Comparison of ENCODE assay signal across 1 cellular context in the genomic region with DNA sequence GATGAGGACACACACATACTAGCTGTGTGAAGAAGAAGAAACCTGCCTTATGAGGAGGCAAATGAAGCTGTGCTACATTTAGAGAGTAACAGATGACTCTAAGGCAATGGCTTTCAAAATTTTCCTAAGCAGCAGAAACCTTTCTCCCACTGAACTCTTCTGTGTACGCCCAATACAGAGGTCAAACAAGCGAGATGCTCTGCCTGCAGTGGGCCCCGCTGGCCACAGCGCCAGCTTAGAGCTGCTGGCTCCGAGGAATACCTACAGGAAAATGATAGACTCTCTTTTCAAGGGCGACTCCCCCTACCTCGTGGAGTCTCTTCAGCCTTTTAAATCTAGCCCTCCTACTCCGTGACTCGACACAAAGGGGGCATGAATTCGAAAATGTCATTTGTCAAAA.
TF ChIP-seq lines count a peak whose summit lies in the region.

No MANE protein-coding gene starts in this region.

TF ChIP-seq in HEK293, 187 proteins besides CTCF, POLR2A, EP300 and RAD21 (continued from another document):
- TF ChIP-seq, protein P1, sequence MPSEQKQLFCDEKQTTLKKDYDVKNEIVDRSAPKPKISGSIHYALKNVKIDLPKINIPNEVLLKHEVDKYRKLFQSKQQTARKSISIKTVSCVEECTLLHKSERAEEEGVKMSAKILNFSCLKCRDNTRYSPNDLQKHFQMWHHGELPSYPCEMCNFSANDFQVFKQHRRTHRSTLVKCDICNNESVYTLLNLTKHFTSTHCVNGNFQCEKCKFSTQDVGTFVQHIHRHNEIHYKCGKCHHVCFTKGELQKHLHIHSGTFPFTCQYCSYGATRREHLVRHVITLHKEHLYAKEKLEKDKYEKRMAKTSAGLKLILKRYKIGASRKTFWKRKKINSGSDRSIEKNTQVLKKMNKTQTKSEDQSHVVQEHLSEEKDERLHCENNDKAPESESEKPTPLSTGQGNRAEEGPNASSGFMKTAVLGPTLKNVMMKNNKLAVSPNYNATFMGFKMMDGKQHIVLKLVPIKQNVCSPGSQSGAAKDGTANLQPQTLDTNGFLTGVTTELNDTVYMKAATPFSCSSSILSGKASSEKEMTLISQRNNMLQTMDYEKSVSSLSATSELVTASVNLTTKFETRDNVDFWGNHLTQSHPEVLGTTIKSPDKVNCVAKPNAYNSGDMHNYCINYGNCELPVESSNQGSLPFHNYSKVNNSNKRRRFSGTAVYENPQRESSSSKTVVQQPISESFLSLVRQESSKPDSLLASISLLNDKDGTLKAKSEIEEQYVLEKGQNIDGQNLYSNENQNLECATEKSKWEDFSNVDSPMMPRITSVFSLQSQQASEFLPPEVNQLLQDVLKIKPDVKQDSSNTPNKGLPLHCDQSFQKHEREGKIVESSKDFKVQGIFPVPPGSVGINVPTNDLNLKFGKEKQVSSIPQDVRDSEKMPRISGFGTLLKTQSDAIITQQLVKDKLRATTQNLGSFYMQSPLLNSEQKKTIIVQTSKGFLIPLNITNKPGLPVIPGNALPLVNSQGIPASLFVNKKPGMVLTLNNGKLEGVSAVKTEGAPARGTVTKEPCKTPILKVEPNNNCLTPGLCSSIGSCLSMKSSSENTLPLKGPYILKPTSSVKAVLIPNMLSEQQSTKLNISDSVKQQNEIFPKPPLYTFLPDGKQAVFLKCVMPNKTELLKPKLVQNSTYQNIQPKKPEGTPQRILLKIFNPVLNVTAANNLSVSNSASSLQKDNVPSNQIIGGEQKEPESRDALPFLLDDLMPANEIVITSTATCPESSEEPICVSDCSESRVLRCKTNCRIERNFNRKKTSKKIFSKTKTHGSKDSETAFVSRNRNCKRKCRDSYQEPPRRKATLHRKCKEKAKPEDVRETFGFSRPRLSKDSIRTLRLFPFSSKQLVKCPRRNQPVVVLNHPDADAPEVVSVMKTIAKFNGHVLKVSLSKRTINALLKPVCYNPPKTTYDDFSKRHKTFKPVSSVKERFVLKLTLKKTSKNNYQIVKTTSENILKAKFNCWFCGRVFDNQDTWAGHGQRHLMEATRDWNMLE (tag by site-specific recombination; conservative IDR thresholded peaks at IDR 0.05; ENCODE audit: low read depth), result no peak
- TF ChIP-seq ZFP3 (tag by site-specific recombination; IDR thresholded peaks at IDR 0.05; ENCODE audit: low read depth) (no peak), ZNF404 (tag by site-specific recombination; IDR thresholded peaks at IDR 0.05) (no peak), ZNF114 (tag by site-specific recombination; IDR thresholded peaks at IDR 0.05) (no peak), ZXDB (tag by site-specific recombination; IDR thresholded peaks at IDR 0.05) (no peak), ZNF433 (tag by site-specific recombination; IDR thresholded peaks at IDR 0.05; ENCODE audit: low read depth) (no peak), ZNF777 (tag by site-specific recombination; IDR thresholded peaks at IDR 0.05; ENCODE audit: borderline replicate concordance) (no peak), ZFP69B (tag by site-specific recombination; IDR thresholded peaks at IDR 0.05) (peak; percentile 75; the same call in 1 of the 2 replicates), YY1 (tag by site-specific recombination; IDR thresholded peaks at IDR 0.05) (no peak), ZNF623 (tag by site-specific recombination; IDR thresholded peaks at IDR 0.05) (no peak)
- TF ChIP-seq, protein P2, sequence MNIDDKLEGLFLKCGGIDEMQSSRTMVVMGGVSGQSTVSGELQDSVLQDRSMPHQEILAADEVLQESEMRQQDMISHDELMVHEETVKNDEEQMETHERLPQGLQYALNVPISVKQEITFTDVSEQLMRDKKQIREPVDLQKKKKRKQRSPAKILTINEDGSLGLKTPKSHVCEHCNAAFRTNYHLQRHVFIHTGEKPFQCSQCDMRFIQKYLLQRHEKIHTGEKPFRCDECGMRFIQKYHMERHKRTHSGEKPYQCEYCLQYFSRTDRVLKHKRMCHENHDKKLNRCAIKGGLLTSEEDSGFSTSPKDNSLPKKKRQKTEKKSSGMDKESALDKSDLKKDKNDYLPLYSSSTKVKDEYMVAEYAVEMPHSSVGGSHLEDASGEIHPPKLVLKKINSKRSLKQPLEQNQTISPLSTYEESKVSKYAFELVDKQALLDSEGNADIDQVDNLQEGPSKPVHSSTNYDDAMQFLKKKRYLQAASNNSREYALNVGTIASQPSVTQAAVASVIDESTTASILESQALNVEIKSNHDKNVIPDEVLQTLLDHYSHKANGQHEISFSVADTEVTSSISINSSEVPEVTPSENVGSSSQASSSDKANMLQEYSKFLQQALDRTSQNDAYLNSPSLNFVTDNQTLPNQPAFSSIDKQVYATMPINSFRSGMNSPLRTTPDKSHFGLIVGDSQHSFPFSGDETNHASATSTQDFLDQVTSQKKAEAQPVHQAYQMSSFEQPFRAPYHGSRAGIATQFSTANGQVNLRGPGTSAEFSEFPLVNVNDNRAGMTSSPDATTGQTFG (tag by site-specific recombination; IDR thresholded peaks at IDR 0.05; ENCODE audit: borderline replicate concordance), result no peak
- TF ChIP-seq, protein P3, sequence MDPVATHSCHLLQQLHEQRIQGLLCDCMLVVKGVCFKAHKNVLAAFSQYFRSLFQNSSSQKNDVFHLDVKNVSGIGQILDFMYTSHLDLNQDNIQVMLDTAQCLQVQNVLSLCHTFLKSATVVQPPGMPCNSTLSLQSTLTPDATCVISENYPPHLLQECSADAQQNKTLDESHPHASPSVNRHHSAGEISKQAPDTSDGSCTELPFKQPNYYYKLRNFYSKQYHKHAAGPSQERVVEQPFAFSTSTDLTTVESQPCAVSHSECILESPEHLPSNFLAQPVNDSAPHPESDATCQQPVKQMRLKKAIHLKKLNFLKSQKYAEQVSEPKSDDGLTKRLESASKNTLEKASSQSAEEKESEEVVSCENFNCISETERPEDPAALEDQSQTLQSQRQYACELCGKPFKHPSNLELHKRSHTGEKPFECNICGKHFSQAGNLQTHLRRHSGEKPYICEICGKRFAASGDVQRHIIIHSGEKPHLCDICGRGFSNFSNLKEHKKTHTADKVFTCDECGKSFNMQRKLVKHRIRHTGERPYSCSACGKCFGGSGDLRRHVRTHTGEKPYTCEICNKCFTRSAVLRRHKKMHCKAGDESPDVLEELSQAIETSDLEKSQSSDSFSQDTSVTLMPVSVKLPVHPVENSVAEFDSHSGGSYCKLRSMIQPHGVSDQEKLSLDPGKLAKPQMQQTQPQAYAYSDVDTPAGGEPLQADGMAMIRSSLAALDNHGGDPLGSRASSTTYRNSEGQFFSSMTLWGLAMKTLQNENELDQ (tag by site-specific recombination; IDR thresholded peaks at IDR 0.05; ENCODE audit: low read depth), result no peak
